Comparison of ENCODE assay signal across 1 cellular context in the genomic region with DNA sequence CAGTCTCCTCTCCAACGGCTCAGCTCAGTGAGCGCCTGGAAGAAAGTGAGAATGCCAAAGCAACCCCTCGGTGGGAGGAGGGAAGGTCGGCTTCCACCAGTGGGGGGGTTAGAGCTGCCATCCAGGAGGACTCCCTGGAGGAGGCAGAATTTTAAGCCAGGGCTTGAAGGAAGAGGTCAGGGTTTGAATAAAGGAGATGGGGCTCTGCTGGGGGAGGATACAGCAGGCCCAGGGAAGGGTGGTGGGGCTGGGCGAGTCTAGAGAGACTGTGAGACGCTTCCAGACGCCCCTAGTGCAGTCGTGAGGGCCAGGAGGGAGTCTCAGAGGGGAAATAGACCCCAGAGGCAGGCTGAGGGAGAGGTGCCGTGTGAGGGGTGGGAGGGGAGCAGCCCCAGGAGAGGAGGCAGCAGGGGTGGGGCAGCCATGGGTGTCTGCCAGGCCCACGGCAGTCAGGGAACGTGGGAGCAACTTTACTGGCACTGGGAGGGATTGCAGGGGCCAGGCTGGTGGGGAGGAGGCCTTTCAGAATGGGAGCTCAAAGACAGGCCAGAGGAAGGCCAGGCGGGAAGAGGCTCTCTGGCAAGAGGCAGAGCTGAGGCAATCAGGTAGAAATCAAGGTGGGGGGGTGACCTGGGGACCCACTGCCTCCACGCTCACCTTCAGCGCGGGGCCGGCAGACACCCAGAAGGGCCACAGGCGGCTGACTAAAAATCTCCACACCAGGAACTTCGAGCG.
TF ChIP-seq lines count a peak whose summit lies in the region.

No MANE protein-coding gene starts in this region.

TF ChIP-seq in K562, 482 proteins besides CTCF, POLR2A, EP300 and RAD21 (continues in another document):
- 0 out of 4 replicates have a peak, but pooled peaks of 1 of the 2 experiments have one; percentile 7 for TF ChIP-seq UBTF (IDR thresholded peaks at IDR 0.05; ENCODE audit: borderline replicate concordance in 1 of 2, low read depth in 2 of 2, low read length in 2 of 2)
- TF ChIP-seq CBFA2T2 (conservative IDR thresholded peaks at IDR 0.05) = no peak
- TF ChIP-seq POLR2B (IDR thresholded peaks at IDR 0.05; ENCODE audit: low read depth, partially characterized antibody) = peak; percentile 23
- TF ChIP-seq, protein P1, sequence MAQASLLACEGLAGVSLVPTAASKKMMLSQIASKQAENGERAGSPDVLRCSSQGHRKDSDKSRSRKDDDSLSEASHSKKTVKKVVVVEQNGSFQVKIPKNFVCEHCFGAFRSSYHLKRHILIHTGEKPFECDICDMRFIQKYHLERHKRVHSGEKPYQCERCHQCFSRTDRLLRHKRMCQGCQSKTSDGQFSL (CRISPR knock-in tag; IDR thresholded peaks at IDR 0.05) = peak; percentile 90
- TF ChIP-seq, protein P1 (tag; IDR thresholded peaks at IDR 0.05) = peak in 1 of 2 experiments; percentile 68; a peak in 2 of 4 replicates
- TF ChIP-seq ZNF436 (CRISPR knock-in tag; IDR thresholded peaks at IDR 0.05) = peak; percentile 94
- TF ChIP-seq CEBPG (CRISPR knock-in tag; IDR thresholded peaks at IDR 0.05) = peak; percentile 87
- TF ChIP-seq CEBPG (tag; conservative IDR thresholded peaks at IDR 0.05 in 1 of 2, IDR thresholded peaks at IDR 0.05 in 1 of 2) = peak in 1 of 2 experiments; percentile 72; a peak in 1 of 4 replicates
- peak; percentile 53 for TF ChIP-seq SMAD4 (CRISPR knock-in tag; conservative IDR thresholded peaks at IDR 0.05)
- peak; percentile 70; the same call in 1 of the 2 replicates for TF ChIP-seq ZEB2 (IDR thresholded peaks at IDR 0.05)
- TF ChIP-seq ZBTB7A (IDR thresholded peaks at IDR 0.05; ENCODE audit: borderline replicate concordance, control insufficient read depth, low read depth, low read length) = peak; percentile 58; the same call in 1 of the 2 replicates
- TF ChIP-seq EP400 (IDR thresholded peaks at IDR 0.05) = peak; percentile 23; the same call in 1 of the 2 replicates
- peak; percentile 10; the same call in 1 of the 2 replicates for TF ChIP-seq MGA (IDR thresholded peaks at IDR 0.05)
- peak; percentile 1 for TF ChIP-seq HNRNPLL (IDR thresholded peaks at IDR 0.05; ENCODE audit: low read depth, low read length, poor library complexity, severe bottlenecking)
- TF ChIP-seq ZBTB26 (CRISPR knock-in tag; IDR thresholded peaks at IDR 0.05) = 0 out of 2 replicates have a peak, but pooled peaks have one; percentile 32
- no peak for TF ChIP-seq SMC3 (conservative IDR thresholded peaks at IDR 0.05; ENCODE audit: insufficient read depth, low read depth, low read length)
- TF ChIP-seq ZNF217 (CRISPR knock-in tag; IDR thresholded peaks at IDR 0.05) = no peak
- TF ChIP-seq ZSCAN32 (CRISPR knock-in tag; IDR thresholded peaks at IDR 0.05) = no peak
- peak in 1 of 2 experiments; percentile 62; a peak in 2 of 4 replicates for TF ChIP-seq KDM1A (IDR thresholded peaks at IDR 0.05)
- 0 out of 2 replicates have a peak, but pooled peaks have one; percentile 2 for TF ChIP-seq ARID1B (IDR thresholded peaks at IDR 0.05)
- TF ChIP-seq THRB (CRISPR knock-in tag; conservative IDR thresholded peaks at IDR 0.05) = peak; percentile 67; the same call in 1 of the 2 replicates
- TF ChIP-seq POLR2H (tag; IDR thresholded peaks at IDR 0.05; ENCODE audit: low read depth) = 0 out of 2 replicates have a peak, but pooled peaks have one; percentile 25
- peak; percentile 3; the same call in 1 of the 2 replicates for TF ChIP-seq CTBP1 (IDR thresholded peaks at IDR 0.05; ENCODE audit: borderline replicate concordance)
- 0 out of 4 replicates have a peak, but pooled peaks of 1 of the 2 experiments have one; percentile 39 for TF ChIP-seq MAZ (CRISPR knock-in tag; conservative IDR thresholded peaks at IDR 0.05 in 1 of 2, IDR thresholded peaks at IDR 0.05 in 1 of 2)
- 0 out of 2 replicates have a peak, but pooled peaks have one; percentile 21 for TF ChIP-seq TGIF2 (CRISPR knock-in tag; IDR thresholded peaks at IDR 0.05)
- TF ChIP-seq ZFP36 (IDR thresholded peaks at IDR 0.05; ENCODE audit: low read depth, low read length, partially characterized antibody) = peak; percentile 100
- peak; percentile 73 for TF ChIP-seq POLR2G (IDR thresholded peaks at IDR 0.05; ENCODE audit: low read depth, low read length)
- peak; percentile 87; the same call in 1 of the 2 replicates for TF ChIP-seq KAT7 (CRISPR knock-in tag; IDR thresholded peaks at IDR 0.05; ENCODE audit: borderline replicate concordance)
- TF ChIP-seq ZNF165 (CRISPR knock-in tag; IDR thresholded peaks at IDR 0.05; ENCODE audit: borderline replicate concordance) = no peak
- TF ChIP-seq, protein P2, sequence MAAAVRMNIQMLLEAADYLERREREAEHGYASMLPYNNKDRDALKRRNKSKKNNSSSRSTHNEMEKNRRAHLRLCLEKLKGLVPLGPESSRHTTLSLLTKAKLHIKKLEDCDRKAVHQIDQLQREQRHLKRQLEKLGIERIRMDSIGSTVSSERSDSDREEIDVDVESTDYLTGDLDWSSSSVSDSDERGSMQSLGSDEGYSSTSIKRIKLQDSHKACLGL (CRISPR knock-in tag; IDR thresholded peaks at IDR 0.05; ENCODE audit: borderline replicate concordance, poor library complexity, severe bottlenecking) = no peak
- TF ChIP-seq SMARCA5 (IDR thresholded peaks at IDR 0.05) = 0 out of 2 replicates have a peak, but pooled peaks have one; percentile 81
- no peak for TF ChIP-seq ZNF764 (CRISPR knock-in tag; IDR thresholded peaks at IDR 0.05; ENCODE audit: low read depth)
- TF ChIP-seq SMARCE1 (IDR thresholded peaks at IDR 0.05) = no peak
